8 cellular contexts compared by ENCODE assay signal in genomic region chr12:98418357-98419075, GRCh38.
DNase-seq lines count a peak whose midpoint lies in the region; ATAC-seq and TF ChIP-seq lines count a peak whose summit lies in the region.

No MANE protein-coding gene starts in this region.

- H3K36me3 ChIP-seq in endodermal cell (ENCODE audit: control insufficient read depth, insufficient read depth, low read length): no peaks in the 10 kb centered on the region

- H3K36me3 Mint-ChIP-seq in endodermal cell (ENCODE audit: low read depth) (no peaks in the 10 kb centered on the region), nephron progenitor cell (ENCODE audit: low read depth) (no peaks in the 10 kb centered on the region)

- H3K9ac ChIP-seq in endodermal cell (ENCODE audit: extremely low read depth, low read length, poor library complexity, severe bottlenecking): no peak overlapping the region

- DNase-seq in GM04503 (ENCODE audit: low read depth): peak; percentile 98
- peak; percentile 93 for DNase-seq in NCI-H226
- peak; percentile 83 for DNase-seq in endodermal cell
- peak; percentile 32 for DNase-seq in nephron progenitor cell
- no peak for DNase-seq in NCI-H146 treated with DMSO at 0.1 percent for 48 hours (lab: John Stamatoyannopoulos, UW; ENCODE audit: unreplicated experiment)
- no peak for DNase-seq in CD1c-positive myeloid dendritic cell (ENCODE audit: extremely low spot score)

- no peaks in the 10 kb centered on the region for H3K9me3 Mint-ChIP-seq in endodermal cell
- H3K9me3 Mint-ChIP-seq in nephron progenitor cell: peaks cover 3% of the 10 kb centered on the region

- H3K27ac Mint-ChIP-seq in endodermal cell (peak overlapping the region; percentile 42), nephron progenitor cell (no peak overlapping the region)

- no peaks in the 10 kb centered on the region for H3K27me3 ChIP-seq in endodermal cell (ENCODE audit: control insufficient read depth, insufficient read depth, low read length, poor library complexity, severe bottlenecking)

- 60 to 70% methylated on average over 6 to 7 of the region's 7 CpGs for WGBS in endodermal cell (ENCODE audit: insufficient coverage in 1 of 2, insufficient read length in 1 of 2), 2 experiments

- H3K27me3 Mint-ChIP-seq in endodermal cell (ENCODE audit: insufficient read depth) (no peaks in the 10 kb centered on the region), nephron progenitor cell (ENCODE audit: low read depth, poor library complexity) (peaks cover 2% of the 10 kb centered on the region)

- no peak overlapping the region for H3K4me3 ChIP-seq in endodermal cell (ENCODE audit: low read length)

- H3K4me3 Mint-ChIP-seq in endodermal cell (no peak overlapping the region), nephron progenitor cell (no peak overlapping the region)

- TF ChIP-seq CTCF in endodermal cell (conservative IDR thresholded peaks at IDR 0.05) (no peak), nephron progenitor cell (IDR thresholded peaks at IDR 0.05) (no peak)

- peaks cover 8% of the 10 kb centered on the region for H3K9me3 ChIP-seq in endodermal cell (ENCODE audit: control insufficient read depth, low read length)

- peak overlapping the region; percentile 11 for H3K27ac ChIP-seq in endodermal cell (ENCODE audit: low read depth, low read length)

- H3K4me1 Mint-ChIP-seq in endodermal cell: peaks cover 14% of the 10 kb centered on the region
- H3K4me1 Mint-ChIP-seq in nephron progenitor cell: peaks cover 39% of the 10 kb centered on the region

- H3K4me1 ChIP-seq in endodermal cell (ENCODE audit: control insufficient read depth, insufficient read depth, low read length): peaks cover 4% of the 10 kb centered on the region

- ATAC-seq in HG02571 (IDR thresholded peaks at IDR 0.05; ENCODE audit: unreplicated experiment): peak; percentile 55
- no peak for ATAC-seq in GM21360 (IDR thresholded peaks at IDR 0.05; ENCODE audit: unreplicated experiment)

Comparison
In these comparisons a context has a peak if more than half of its experiments do, and no peak if none do; other contexts are left out.
1. DNase-seq: peak in GM04503 (single experiment), NCI-H226 (single experiment), endodermal cell (single experiment) and nephron progenitor cell (single experiment); none in NCI-H146 treated with DMSO at 0.1 percent for 48 hours (single experiment) and CD1c-positive myeloid dendritic cell (single experiment).